In the genomic region with DNA sequence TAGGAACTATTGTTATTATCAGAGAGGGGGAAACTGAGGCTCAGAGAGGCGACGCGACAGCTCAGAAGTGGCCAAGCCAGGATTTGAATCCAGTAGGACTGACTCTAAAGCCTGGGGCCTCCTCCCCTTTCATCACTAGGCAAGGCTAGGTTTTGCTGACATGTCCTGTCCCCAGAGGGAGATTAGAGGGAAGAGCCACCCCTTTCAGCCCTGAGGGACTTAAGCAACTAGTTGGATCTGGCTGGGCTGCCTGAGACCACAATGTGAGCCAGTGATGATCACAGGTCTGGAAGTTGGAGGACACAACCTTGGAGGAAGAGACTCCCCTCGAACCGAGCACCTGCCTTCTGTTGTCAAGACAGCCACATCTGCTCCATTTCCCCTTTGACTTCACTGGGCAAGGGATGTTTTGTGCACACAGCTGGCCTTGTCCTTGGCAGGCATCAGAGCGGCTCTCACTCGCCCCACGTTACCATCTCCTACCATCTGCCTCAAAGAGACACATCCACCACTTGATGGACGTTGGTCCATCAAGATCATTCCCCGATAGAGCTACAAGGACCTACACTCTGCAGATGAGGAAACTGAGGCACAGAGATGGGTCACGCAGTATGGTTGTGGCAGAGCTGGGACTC, we compare ENCODE assay signal across 1 cellular context.
TF ChIP-seq lines count a peak whose summit lies in the region.

No MANE protein-coding gene starts in this region.

TF ChIP-seq in K562, 482 proteins besides CTCF, POLR2A, EP300 and RAD21:
- TF ChIP-seq ZNF41 (CRISPR knock-in tag; conservative IDR thresholded peaks at IDR 0.05) (no peak), TEAD2 (tag; IDR thresholded peaks at IDR 0.05) (no peak), ZNF24 (IDR thresholded peaks at IDR 0.05) (no peak), ZNF764 (CRISPR knock-in tag; IDR thresholded peaks at IDR 0.05; ENCODE audit: low read depth) (no peak), SMAD4 (CRISPR knock-in tag; conservative IDR thresholded peaks at IDR 0.05) (no peak), ZNF77 (CRISPR knock-in tag; IDR thresholded peaks at IDR 0.05) (no peak), POLR2AphosphoS5 (IDR thresholded peaks at IDR 0.05; ENCODE audit: control insufficient read depth, insufficient read depth, low read depth, low read length) (no peak), GTF2A2 (tag; IDR thresholded peaks at IDR 0.05) (no peak), CREB1 (IDR thresholded peaks at IDR 0.05) (no peak), CREB1 (CRISPR knock-in tag; IDR thresholded peaks at IDR 0.05) (no peak), NFYB (IDR thresholded peaks at IDR 0.05; ENCODE audit: extremely low read depth, insufficient read length) (no peak)
- TF ChIP-seq, protein P1, sequence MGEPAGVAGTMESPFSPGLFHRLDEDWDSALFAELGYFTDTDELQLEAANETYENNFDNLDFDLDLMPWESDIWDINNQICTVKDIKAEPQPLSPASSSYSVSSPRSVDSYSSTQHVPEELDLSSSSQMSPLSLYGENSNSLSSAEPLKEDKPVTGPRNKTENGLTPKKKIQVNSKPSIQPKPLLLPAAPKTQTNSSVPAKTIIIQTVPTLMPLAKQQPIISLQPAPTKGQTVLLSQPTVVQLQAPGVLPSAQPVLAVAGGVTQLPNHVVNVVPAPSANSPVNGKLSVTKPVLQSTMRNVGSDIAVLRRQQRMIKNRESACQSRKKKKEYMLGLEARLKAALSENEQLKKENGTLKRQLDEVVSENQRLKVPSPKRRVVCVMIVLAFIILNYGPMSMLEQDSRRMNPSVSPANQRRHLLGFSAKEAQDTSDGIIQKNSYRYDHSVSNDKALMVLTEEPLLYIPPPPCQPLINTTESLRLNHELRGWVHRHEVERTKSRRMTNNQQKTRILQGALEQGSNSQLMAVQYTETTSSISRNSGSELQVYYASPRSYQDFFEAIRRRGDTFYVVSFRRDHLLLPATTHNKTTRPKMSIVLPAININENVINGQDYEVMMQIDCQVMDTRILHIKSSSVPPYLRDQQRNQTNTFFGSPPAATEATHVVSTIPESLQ (CRISPR knock-in tag; IDR thresholded peaks at IDR 0.05) = no peak
- TF ChIP-seq, protein P2, sequence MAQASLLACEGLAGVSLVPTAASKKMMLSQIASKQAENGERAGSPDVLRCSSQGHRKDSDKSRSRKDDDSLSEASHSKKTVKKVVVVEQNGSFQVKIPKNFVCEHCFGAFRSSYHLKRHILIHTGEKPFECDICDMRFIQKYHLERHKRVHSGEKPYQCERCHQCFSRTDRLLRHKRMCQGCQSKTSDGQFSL (CRISPR knock-in tag; IDR thresholded peaks at IDR 0.05) = no peak
- TF ChIP-seq, protein P2 (tag; IDR thresholded peaks at IDR 0.05) = no peak
- TF ChIP-seq, protein P3, sequence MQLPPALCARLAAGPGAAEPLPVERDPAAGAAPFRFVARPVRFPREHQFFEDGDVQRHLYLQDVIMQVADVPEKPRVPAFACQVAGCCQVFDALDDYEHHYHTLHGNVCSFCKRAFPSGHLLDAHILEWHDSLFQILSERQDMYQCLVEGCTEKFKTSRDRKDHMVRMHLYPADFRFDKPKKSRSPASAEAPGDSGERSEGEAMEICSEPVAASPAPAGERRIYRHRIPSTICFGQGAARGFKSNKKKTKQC (CRISPR knock-in tag; IDR thresholded peaks at IDR 0.05) = no peak
